In genomic region chr12:16603916-16604575, GRCh38 we compare ENCODE assay signal across 2 cellular contexts.
TF ChIP-seq lines count a peak whose summit lies in the region.

No MANE protein-coding gene starts in this region.

TF ChIP-seq in GM23338, 12 proteins besides CTCF, POLR2A, EP300 and RAD21:
- TF ChIP-seq CREB1 (CRISPR knock-in tag; IDR thresholded peaks at IDR 0.05; ENCODE audit: low read depth) (no peak), ETS1 (IDR thresholded peaks at IDR 0.05) (no peak)

TF ChIP-seq in H1, 55 proteins besides CTCF, POLR2A, EP300 and RAD21:
- TF ChIP-seq EZH2 (IDR thresholded peaks at IDR 0.05; ENCODE audit: low read depth, low read length, severe bottlenecking) (no peak), GABPA (IDR thresholded peaks at IDR 0.05; ENCODE audit: borderline replicate concordance, insufficient read depth, low read length) (no peak), CREB1 (IDR thresholded peaks at IDR 0.05) (no peak), SP4 (IDR thresholded peaks at IDR 0.05; ENCODE audit: low read length) (no peak), JUND (IDR thresholded peaks at IDR 0.05; ENCODE audit: low read length) (no peak), YY1 (IDR thresholded peaks at IDR 0.05; ENCODE audit: low read depth, low read length) (no peak), POLR2AphosphoS5 (IDR thresholded peaks at IDR 0.05; ENCODE audit: low read depth, low read length) (no peak), SIRT6 (IDR thresholded peaks at IDR 0.05; ENCODE audit: low read length) (no peak), BRCA1 (IDR thresholded peaks at IDR 0.05; ENCODE audit: low read depth, low read length) (no peak), SIN3A (conservative IDR thresholded peaks at IDR 0.05 in 1 of 2, IDR thresholded peaks at IDR 0.05 in 1 of 2; ENCODE audit: low read depth in 1 of 2, low read length in 2 of 2) (no peak), SAP30 (IDR thresholded peaks at IDR 0.05; ENCODE audit: insufficient read depth, insufficient replicate concordance, low read length) (no peak), BACH1 (IDR thresholded peaks at IDR 0.05; ENCODE audit: low read length) (no peak), CHD1 (IDR thresholded peaks at IDR 0.05; ENCODE audit: low read depth, low read length) (no peak), ASH2L (IDR thresholded peaks at IDR 0.05; ENCODE audit: low read length) (no peak)
